Comparison of ENCODE assay signal across 8 cellular contexts in genomic region chr3:32500880-32501784, GRCh38. TPM values are rescaled to one million over a fixed set of nuclear protein-coding genes. Genes with fewer than 3 reads are reported as not detected.
A peak's percentile ranks its signal among the peaks of the same experiment; 100 is the strongest.
DNase-seq lines count a peak whose midpoint lies in the region; ATAC-seq, FAIRE-seq and TF ChIP-seq lines count a peak whose summit lies in the region.

No MANE protein-coding gene starts in this region.

- H3K27me3 ChIP-seq in bronchial epithelial cell (ENCODE audit: control insufficient read depth, insufficient read depth, low read length) (no peaks in the 10 kb centered on the region), mucosa of rectum (ENCODE audit: control insufficient read depth in 2 of 2, insufficient read depth in 2 of 2, low read length in 2 of 2) (no peaks in the 10 kb centered on the region)

- no peak for DNase-seq in AG10803 (ENCODE audit: low read depth)
- DNase-seq in Jurkat, Clone E6-1 (ENCODE audit: low read depth, low spot score): no peak
- no peak for DNase-seq in bronchial epithelial cell (ENCODE audit: low read depth)
- DNase-seq in stimulated activated naive CD4-positive, alpha-beta T cell treated with Interleukin-2 at 50 U/mL for 16 hours (lab: John Stamatoyannopoulos, UW): no peak
- DNase-seq in activated gamma-delta T cell treated with Interleukin-2 at 50 U/mL for 16 hours: no peak

- peak overlapping the region in 1 of 2 donors; percentile 88 for H3K9ac ChIP-seq in mucosa of rectum (ENCODE audit: low read depth in 1 of 2, low read length in 2 of 2)

- peaks cover 4 to 6% of the 10 kb centered on the region in 2 donors for H3K4me1 ChIP-seq in mucosa of rectum (ENCODE audit: control insufficient read depth in 2 of 2, insufficient read depth in 2 of 2, low read length in 2 of 2)

- peak overlapping the region; percentile 97 for H3K4me3 ChIP-seq in AG10803 (ENCODE audit: low read length)
- H3K4me3 ChIP-seq in Jurkat, Clone E6-1 (ENCODE audit: low read length): peak overlapping the region; percentile 63
- peak overlapping the region; percentile 97 for H3K4me3 ChIP-seq in bronchial epithelial cell (ENCODE audit: low read depth, low read length)
- H3K4me3 ChIP-seq in mucosa of rectum (ENCODE audit: low read length in 2 of 2): peak overlapping the region; percentile 85 to 94

- H3K9me3 ChIP-seq in mucosa of rectum (ENCODE audit: control insufficient read depth in 2 of 2, low read length in 2 of 2): no peaks in the 10 kb centered on the region

- ATAC-seq in HG03460 (IDR thresholded peaks at IDR 0.05; ENCODE audit: unreplicated experiment): no peak
- no peak for ATAC-seq in HG03442 (IDR thresholded peaks at IDR 0.05; ENCODE audit: unreplicated experiment)

- H3K36me3 ChIP-seq in bronchial epithelial cell (ENCODE audit: control insufficient read depth, insufficient read depth, low read length) (no peaks in the 10 kb centered on the region), mucosa of rectum (ENCODE audit: control insufficient read depth in 2 of 2, insufficient read depth in 2 of 2, low read length in 2 of 2) (no peaks in the 10 kb centered on the region)

- peak overlapping the region; percentile 85 to 96 for H3K27ac ChIP-seq in mucosa of rectum (ENCODE audit: low read depth in 2 of 2, low read length in 2 of 2)

- TF ChIP-seq CTCF in AG10803 (conservative IDR thresholded peaks at IDR 0.05; ENCODE audit: low read length) (no peak), bronchial epithelial cell (IDR thresholded peaks at IDR 0.05; ENCODE audit: insufficient read depth, low read length, severe bottlenecking) (no peak)

- no peak for FAIRE-seq in bronchial epithelial cell (lab: Jason Lieb, UNC)

RNA-seq across cellular contexts. Expression of gene CMTM6, which starts 1.5 kb away (rescaled TPM):
- 25.4 TPM for polyA plus RNA-seq in Jurkat, Clone E6-1 (2012; ENCODE audit: insufficient read depth, insufficient read length)
- 95.8 and 98.3 TPM in 2 replicates for total RNA-seq in bronchial epithelial cell
